20 cellular contexts compared by ENCODE assay signal in genomic region chr13:33879044-33879596, GRCh38.
A peak's percentile ranks its signal among the peaks of the same experiment; 100 is the strongest.
DNase-seq lines count a peak whose midpoint lies in the region; ATAC-seq, FAIRE-seq and TF ChIP-seq lines count a peak whose summit lies in the region.
"Had no signal": no experiment of that assay in that cellular context is flagged by ENCODE, and none has a peak within 500 bp of the region (broad histone marks: within the 10 kb centered on the region; RNA-seq: fewer than 3 reads in every experiment).

No MANE protein-coding gene starts in this region.

- H3K9ac ChIP-seq in BLaER1: no peak overlapping the region
- H3K9ac ChIP-seq in PC-3 (ENCODE audit: low read length): no peak overlapping the region

- peak; percentile 55; the same call in 1 of the 2 replicates for ATAC-seq in PC-3
- ATAC-seq: GM12878, K562 had no signal

- peak; percentile 54 for FAIRE-seq in endometrium (lab: Jason Lieb, UNC)
- FAIRE-seq: GM12878, H1, K562 had no signal

- H3K4me2 ChIP-seq in BLaER1: peak overlapping the region; percentile 52
- H3K4me2 ChIP-seq in PC-3 (ENCODE audit: low read length): no peak overlapping the region

- H3K4me3 ChIP-seq in BLaER1: no peak overlapping the region
- H3K4me3 ChIP-seq in PC-3 (ENCODE audit: low read length): no peak overlapping the region
- H3K4me3 ChIP-seq: GM12878, K562 had no signal

- CTCF ChIA-PET in PC-3 (lab: Charles Lee): no interaction called here

- no peak for TF ChIP-seq CTCF in PC-3 (conservative IDR thresholded peaks at IDR 0.05; ENCODE audit: low read depth, low read length)

- H4K20me1 ChIP-seq in BLaER1: no peaks in the 10 kb centered on the region
- H4K20me1 ChIP-seq in PC-3 (ENCODE audit: low read length): no peaks in the 10 kb centered on the region

- POLR2A ChIA-PET in PC-3 (lab: Charles Lee; ENCODE audit: unreplicated experiment): interaction anchor here (0.7 kb wide), 1 partner anchor 860 kb away, joined by 4 read pairs; no protein-coding TSS in a partner anchor

- H2AFZ ChIP-seq in PC-3 (ENCODE audit: low read length): no peak overlapping the region

- H3K27me3 ChIP-seq in BLaER1: no peaks in the 10 kb centered on the region
- H3K27me3 ChIP-seq in PC-3 (ENCODE audit: low read length): no peaks in the 10 kb centered on the region

- H3K9me2 ChIP-seq in PC-3 (replicated peaks; ENCODE audit: low read length): no peaks in the 10 kb centered on the region

- H3K79me2 ChIP-seq in PC-3 (ENCODE audit: low read length): no peaks in the 10 kb centered on the region

- H3K27ac ChIP-seq in BLaER1 (peak overlapping the region; percentile 20; the same call in 1 of the 2 replicates), PC-3 (ENCODE audit: low read length) (no peak overlapping the region)
- H3K27ac ChIP-seq: C4-2B, HL-60 had no signal

- BruUV-seq in PC-3 (replicated peaks; lab: Mats Ljungman, UMichigan): no TSS peak

- DNase-seq in PC-3 (no peak), pulmonary artery endothelial cell (ENCODE audit: low read depth, low spot score) (peak; percentile 55), NK-92 (lab: John Stamatoyannopoulos, UW; ENCODE audit: unreplicated experiment) (no peak), D341Med (ENCODE audit: low spot score) (no peak)
- DNase-seq in activated CD4-positive, alpha-beta T cell treated with anti-CD3 and anti-CD28 coated beads, Interleukin-2, amount 50 U/mL, for 1 hour: no peak
- DNase-seq: 8988T; Caco-2; CD4-positive, alpha-beta T cell; DMS53; DND-41; EL; H9; IMR-90 had no signal

- H3K9me3 ChIP-seq in BLaER1: no peaks in the 10 kb centered on the region
- no peaks in the 10 kb centered on the region for H3K9me3 ChIP-seq in PC-3 (ENCODE audit: low read length)
- H3K9me3 ChIP-seq: Caco-2 had no signal

- H3F3A ChIP-seq in PC-3 (ENCODE audit: low read length, unreplicated experiment): no peaks in the 10 kb centered on the region

- intact Hi-C loops in PC-3 (cut with micrococcal nuclease): loop anchor here (5.0 kb wide), 1 partner anchor 198 kb away; no protein-coding TSS in a partner anchor

- H3K36me3 ChIP-seq in BLaER1: peaks cover 9% of the 10 kb centered on the region; the same call in 1 of the 2 replicates
- no peaks in the 10 kb centered on the region for H3K36me3 ChIP-seq in PC-3 (ENCODE audit: low read depth, low read length)

- H3K4me1 ChIP-seq in BLaER1: peaks cover 12% of the 10 kb centered on the region
- no peaks in the 10 kb centered on the region for H3K4me1 ChIP-seq in PC-3 (ENCODE audit: insufficient read depth, low read length)
- H3K4me1 ChIP-seq: Caco-2 had no signal
